ENCODE assay signal across 2 cellular contexts in the genomic region with DNA sequence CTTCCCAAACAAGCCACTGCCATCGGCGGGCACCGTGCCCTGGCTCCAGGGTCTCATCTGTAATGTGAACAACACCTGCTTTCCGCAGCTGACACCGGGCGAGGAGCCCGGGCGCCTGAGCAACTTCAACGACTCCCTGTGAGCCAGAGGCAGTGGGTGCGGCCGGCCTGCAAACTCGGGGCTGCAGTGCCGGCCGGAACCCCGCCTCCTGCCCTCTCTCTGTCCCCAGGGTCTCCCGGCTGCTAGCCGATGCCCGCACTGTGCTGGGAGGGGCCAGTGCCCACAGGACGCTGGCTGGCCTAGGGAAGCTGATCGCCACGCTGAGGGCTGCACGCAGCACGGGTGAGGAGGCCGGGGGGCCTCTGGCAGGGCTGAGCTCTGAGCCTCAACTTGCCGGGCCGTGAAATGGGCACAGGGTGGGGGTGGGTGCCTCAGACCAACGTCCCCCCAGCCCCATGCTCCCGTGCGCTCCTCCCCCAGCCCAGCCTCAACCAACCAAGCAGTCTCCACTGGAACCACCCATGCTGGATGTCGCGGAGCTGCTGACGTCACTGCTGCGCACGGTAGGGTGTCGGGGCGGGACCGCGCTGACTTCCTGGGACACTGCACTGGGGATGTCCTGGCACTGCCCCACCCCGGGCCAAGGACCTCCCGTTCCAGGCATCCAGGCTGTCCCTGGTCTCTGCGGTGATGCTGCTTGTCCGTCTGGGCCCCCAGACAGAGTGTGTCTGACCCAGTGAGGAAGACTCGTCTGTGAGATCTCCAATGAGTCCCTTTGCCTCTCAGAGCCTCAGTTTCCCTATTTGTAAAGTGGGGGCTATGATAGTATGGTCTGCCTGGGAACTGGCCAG.
TF ChIP-seq lines count a peak whose summit lies in the region.

No MANE protein-coding gene starts in this region.

TF ChIP-seq in HepG2, 621 proteins besides CTCF, POLR2A, EP300 and RAD21:
- TF ChIP-seq SP1 (IDR thresholded peaks at IDR 0.05) (no peak), SP1 (CRISPR knock-in tag; IDR thresholded peaks at IDR 0.05) (no peak), ISL2 (CRISPR knock-in tag; IDR thresholded peaks at IDR 0.05) (no peak), HDAC1 (CRISPR knock-in tag; IDR thresholded peaks at IDR 0.05) (0 out of 2 replicates have a peak, but pooled peaks have one; percentile 9), ZNF629 (CRISPR knock-in tag; conservative IDR thresholded peaks at IDR 0.05) (peak; percentile 92)

TF ChIP-seq in HEK293T, 16 proteins besides CTCF, POLR2A, EP300 and RAD21:
- TF ChIP-seq BHLHE40 (IDR thresholded peaks at IDR 0.05; ENCODE audit: borderline replicate concordance) (no peak), SP1 (IDR thresholded peaks at IDR 0.05) (no peak), ELF4 (IDR thresholded peaks at IDR 0.05) (no peak), ZNF384 (IDR thresholded peaks at IDR 0.05) (no peak), PKNOX1 (IDR thresholded peaks at IDR 0.05) (no peak), CTBP1 (IDR thresholded peaks at IDR 0.05; ENCODE audit: borderline replicate concordance) (no peak), LEF1 (IDR thresholded peaks at IDR 0.05; ENCODE audit: borderline replicate concordance) (no peak), L3MBTL2 (conservative IDR thresholded peaks at IDR 0.05) (no peak), FOXK2 (IDR thresholded peaks at IDR 0.05) (no peak)
TF ChIP-seq in HEK293T: peak in this region for 0.
